Comparison of ENCODE assay signal across 12 cellular contexts in the genomic region with DNA sequence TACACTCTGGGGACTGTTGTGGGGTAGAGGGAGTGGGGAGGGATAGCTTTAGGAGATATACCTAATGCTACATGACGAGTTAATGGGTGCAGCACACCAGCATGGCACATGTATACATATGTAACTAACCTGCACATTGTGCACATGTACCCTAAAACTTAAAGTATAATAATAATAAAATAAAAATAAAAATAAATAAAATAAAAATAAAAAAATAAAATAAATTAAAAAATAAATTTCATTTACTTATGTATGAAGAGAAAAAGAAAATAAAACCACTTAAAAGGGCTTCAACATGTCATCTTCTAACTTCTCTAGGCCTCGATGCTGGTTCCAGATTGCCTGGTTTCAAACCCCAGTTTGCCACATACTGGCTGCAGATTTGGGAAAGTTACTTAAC. TPM values are rescaled to one million over a fixed set of nuclear protein-coding genes. Genes with fewer than 3 reads are reported as not detected.
DNase-seq lines count a peak whose midpoint lies in the region; ATAC-seq and TF ChIP-seq lines count a peak whose summit lies in the region.
"Not testable (repeated sequence)": the region's sequence is repeated elsewhere in the genome, so short reads cannot be mapped to it uniquely, and the experiment has no call there.
"Had no signal": no experiment of that assay in that cellular context is flagged by ENCODE, and none has a peak within 500 bp of the region (broad histone marks: within the 10 kb centered on the region; RNA-seq: fewer than 3 reads in every experiment).

No MANE protein-coding gene starts in this region.

- peaks cover 10% of the 10 kb centered on the region for H3K9me3 Mint-ChIP-seq in WTC11

- DNase-seq in WTC11 (ENCODE audit: low spot score): not testable (repeated sequence)

- ATAC-seq in WTC11: not testable (repeated sequence)

- not testable (repeated sequence) for TF ChIP-seq CTCF in WTC11 (IDR thresholded peaks at IDR 0.05)

- H3K27me3 Mint-ChIP-seq in WTC11 (ENCODE audit: low read depth): not testable (repeated sequence)

- not testable (repeated sequence) for H3K36me3 Mint-ChIP-seq in WTC11

- POLR2A ChIA-PET in WTC11 (lab: Charles Lee): not testable (repeated sequence)

- not testable (repeated sequence) for H3K4me1 Mint-ChIP-seq in WTC11

- H3K4me3 Mint-ChIP-seq in WTC11: not testable (repeated sequence)

- CTCF ChIA-PET in WTC11 (lab: Charles Lee): not testable (repeated sequence)

- H3K27ac Mint-ChIP-seq in WTC11: not testable (repeated sequence)

TF ChIP-seq in WTC11, 78 proteins besides CTCF, POLR2A, EP300 and RAD21:
- peak; percentile 97 for TF ChIP-seq HMGA2 (CRISPR knock-in tag; IDR thresholded peaks at IDR 0.05)

RNA-seq across cellular contexts. Expression of gene HTR1E, which starts 10.2 kb away (rescaled TPM):
- 0.09 TPM in 2 of 3 replicates, not detected in the other for total RNA-seq in WTC11 (2021)
- total RNA-seq: A172; A673; B cell; Caco-2; Calu3; CD4-positive, alpha-beta memory T cell; CD4-positive, alpha-beta T cell; CD4-positive, CD25-positive, alpha-beta regulatory T cell; CD8-positive, alpha-beta memory T cell; CD8-positive, alpha-beta T cell; Daoy had no signal
